10 cellular contexts compared by ENCODE assay signal in genomic region chr3:53821631-53822068, GRCh38. TPM values are rescaled to one million over a fixed set of nuclear protein-coding genes. Genes with fewer than 3 reads are reported as not detected.
DNase-seq lines count a peak whose midpoint lies in the region; ATAC-seq and TF ChIP-seq lines count a peak whose summit lies in the region.
"Had no signal": no experiment of that assay in that cellular context is flagged by ENCODE, and none has a peak within 500 bp of the region (broad histone marks: within the 10 kb centered on the region; RNA-seq: fewer than 3 reads in every experiment).

No MANE protein-coding gene starts in this region.

- H3K27ac Mint-ChIP-seq in dendritic cell treated with granulocyte-macrophage colony-stimulating factor and Interleukin-4, amounts not matched to agents 40 ng/mL and 50 ng/mL, for 4 days = peak overlapping the region; percentile 30
- H3K27ac Mint-ChIP-seq in CD8-positive, alpha-beta T cell = no peak overlapping the region

- no peak overlapping the region for H3K4me3 Mint-ChIP-seq in dendritic cell treated with granulocyte-macrophage colony-stimulating factor and Interleukin-4, amounts not matched to agents 40 ng/mL and 50 ng/mL, for 4 days
- no peak overlapping the region for H3K4me3 Mint-ChIP-seq in CD8-positive, alpha-beta T cell

- WGBS in sigmoid colon, 2 donors = 17 to 52% methylated on average over 4 of the region's 4 CpGs

- H3K4me1 Mint-ChIP-seq in dendritic cell treated with granulocyte-macrophage colony-stimulating factor and Interleukin-4, amounts not matched to agents 40 ng/mL and 50 ng/mL, for 4 days (ENCODE audit: low read depth) = peaks cover 13% of the 10 kb centered on the region
- H3K4me1 Mint-ChIP-seq in CD8-positive, alpha-beta T cell (ENCODE audit: low read depth) = no peaks in the 10 kb centered on the region

- DNase-seq in sigmoid colon = peak; percentile 44
- DNase-seq in globus pallidus (ENCODE audit: low spot score) = no peak
- no peak for DNase-seq in CD8-positive, alpha-beta T cell
- DNase-seq: NCI-H69, occipital lobe, T-helper 9 cell had no signal

- POLR2A ChIA-PET in CD8-positive, alpha-beta T cell (lab: Charles Lee) = no interaction called here

- intact Hi-C loops in dendritic cell treated with granulocyte-macrophage colony-stimulating factor and Interleukin-4, amounts not matched to agents 40 ng/mL and 50 ng/mL, for 4 days (cut with micrococcal nuclease) = no loop called here
- intact Hi-C loops in sigmoid colon (cut with DNase I) = no loop called here
- intact Hi-C loops in CD8-positive, alpha-beta T cell (cut with DNase I, micrococcal nuclease) = no loop called here

- peaks cover 28% of the 10 kb centered on the region for H3K36me3 Mint-ChIP-seq in dendritic cell treated with granulocyte-macrophage colony-stimulating factor and Interleukin-4, amounts not matched to agents 40 ng/mL and 50 ng/mL, for 4 days (ENCODE audit: low read depth)
- no peaks in the 10 kb centered on the region for H3K36me3 Mint-ChIP-seq in CD8-positive, alpha-beta T cell

- no peaks in the 10 kb centered on the region for H3K27me3 ChIP-seq in sigmoid colon
- no peaks in the 10 kb centered on the region for H3K27me3 ChIP-seq in CD8-positive, alpha-beta T cell (ENCODE audit: insufficient read depth, low read length)

- no peaks in the 10 kb centered on the region for H3K36me3 ChIP-seq in sigmoid colon
- no peaks in the 10 kb centered on the region for H3K36me3 ChIP-seq in CD8-positive, alpha-beta T cell (ENCODE audit: insufficient read depth, low read length)

- no peak overlapping the region for H3K4me3 ChIP-seq in sigmoid colon
- H3K4me3 ChIP-seq in CD8-positive, alpha-beta T cell (ENCODE audit: low read depth, low read length) = no peak overlapping the region

- H3K9me3 Mint-ChIP-seq in dendritic cell treated with granulocyte-macrophage colony-stimulating factor and Interleukin-4, amounts not matched to agents 40 ng/mL and 50 ng/mL, for 4 days = no peaks in the 10 kb centered on the region
- no peaks in the 10 kb centered on the region for H3K9me3 Mint-ChIP-seq in CD8-positive, alpha-beta T cell

- H3K27ac ChIP-seq in sigmoid colon = no peak overlapping the region
- H3K27ac ChIP-seq in CD8-positive, alpha-beta T cell (ENCODE audit: low read depth, low read length) = no peak overlapping the region

- CTCF ChIA-PET in CD8-positive, alpha-beta T cell (lab: Charles Lee) = no interaction called here

- no peaks in the 10 kb centered on the region for H3K9me3 ChIP-seq in sigmoid colon
- H3K9me3 ChIP-seq in CD8-positive, alpha-beta T cell (ENCODE audit: low read length) = no peaks in the 10 kb centered on the region

- ATAC-seq in GM19468 (IDR thresholded peaks at IDR 0.05; ENCODE audit: extremely low read depth, unreplicated experiment) (peak; percentile 70), HG03025 (IDR thresholded peaks at IDR 0.05; ENCODE audit: low FRiP score, unreplicated experiment) (peak; percentile 51), GM18505 (IDR thresholded peaks at IDR 0.05; ENCODE audit: unreplicated experiment) (no peak)
- ATAC-seq in CD8-positive, alpha-beta T cell = no peak

- TF ChIP-seq POLR2A in sigmoid colon (IDR thresholded peaks at IDR 0.05) (no peak), GM18505 (IDR thresholded peaks at IDR 0.05; ENCODE audit: borderline replicate concordance, extremely low read depth, insufficient read depth, insufficient read length) (no peak)

- no peaks in the 10 kb centered on the region for H3K4me1 ChIP-seq in sigmoid colon
- H3K4me1 ChIP-seq in CD8-positive, alpha-beta T cell (ENCODE audit: insufficient read depth, low read length) = no peaks in the 10 kb centered on the region

- TF ChIP-seq CTCF in sigmoid colon (IDR thresholded peaks at IDR 0.05) = no peak
- no peak for TF ChIP-seq CTCF in CD8-positive, alpha-beta T cell (IDR thresholded peaks at IDR 0.05)

- TF ChIP-seq EP300 in sigmoid colon (IDR thresholded peaks at IDR 0.05) = no peak

- H3K27me3 Mint-ChIP-seq in dendritic cell treated with granulocyte-macrophage colony-stimulating factor and Interleukin-4, amounts not matched to agents 40 ng/mL and 50 ng/mL, for 4 days = peaks cover 36% of the 10 kb centered on the region
- peaks cover 2% of the 10 kb centered on the region for H3K27me3 Mint-ChIP-seq in CD8-positive, alpha-beta T cell (ENCODE audit: low read depth)

RNA-seq across cellular contexts. Expression of gene CHDH, which starts 24.6 kb away (rescaled TPM):
- 1 to 10 TPM; 1.1 to 1.8 (median 1.7) TPM for total RNA-seq in sigmoid colon
- polyA plus RNA-seq in sigmoid colon = 1 to 10 TPM; 5.4 to 9.5 (median 6.8) TPM
- not detected for total RNA-seq in CD8-positive, alpha-beta T cell

RNA-seq across cellular contexts. Expression of gene IL17RB, which starts 24.7 kb away (rescaled TPM):
- 1 to 10 TPM; 1.1 to 2.8 (median 1.7) TPM for total RNA-seq in sigmoid colon
- polyA plus RNA-seq in sigmoid colon = 1 to 10 TPM; 1.2 to 9.0 (median 2.8) TPM
- total RNA-seq in CD8-positive, alpha-beta T cell = not detected

Comparison
In these comparisons a context has a peak if more than half of its experiments do, and no peak if none do; other contexts are left out.
1. ATAC-seq: peak in GM19468 (single experiment) and HG03025 (single experiment); none in GM18505 (single experiment) and CD8-positive, alpha-beta T cell (single experiment).